9 cellular contexts compared by ENCODE assay signal in the genomic region with DNA sequence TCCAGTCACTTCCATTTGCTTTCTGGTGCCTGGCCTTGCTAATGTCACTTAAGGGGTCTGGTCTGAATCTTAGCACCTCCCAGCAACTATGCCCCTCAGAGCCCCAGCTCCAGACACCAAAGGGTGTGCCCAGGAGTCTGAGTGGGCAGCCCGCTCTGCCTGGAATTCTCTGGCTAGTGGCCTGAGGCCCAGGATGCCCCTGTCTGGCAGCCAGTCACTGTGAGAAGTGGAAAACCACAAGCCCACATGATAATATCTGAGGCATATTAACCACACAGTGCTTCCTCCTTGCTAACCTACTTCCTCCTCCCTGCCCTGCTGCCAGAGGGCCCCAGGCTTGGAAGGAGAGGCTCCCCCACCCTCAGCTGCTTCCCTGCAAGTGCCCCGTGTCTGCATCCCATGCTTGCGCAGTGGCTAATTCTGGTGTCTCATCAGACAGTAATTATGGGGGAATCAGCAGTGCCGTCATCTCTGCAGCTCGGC. TPM values are rescaled to one million over a fixed set of nuclear protein-coding genes. Genes with fewer than 3 reads are reported as not detected.
A peak's percentile ranks its signal among the peaks of the same experiment; 100 is the strongest.
DNase-seq lines count a peak whose midpoint lies in the region; ATAC-seq and TF ChIP-seq lines count a peak whose summit lies in the region.
"Had no signal": no experiment of that assay in that cellular context is flagged by ENCODE, and none has a peak within 500 bp of the region (broad histone marks: within the 10 kb centered on the region; RNA-seq: fewer than 3 reads in every experiment).

No MANE protein-coding gene starts in this region.

- POLR2A ChIA-PET in activated CD8-positive, alpha-beta T cell treated with anti-CD3 and anti-CD28 coated beads, Interleukin-2, amount 10 ng/mL, durations not matched to agents 7 days and 5 days (lab: Charles Lee) = no interaction called here

- H3K79me1 ChIP-seq in mesenchymal stem cell (replicated peaks; ENCODE audit: low read length, poor library complexity, severe bottlenecking) = no peaks in the 10 kb centered on the region

- no peak overlapping the region for H2AK5ac ChIP-seq in mesenchymal stem cell (ENCODE audit: low read length, severe bottlenecking)

- no peak overlapping the region for H4K91ac ChIP-seq in mesenchymal stem cell (ENCODE audit: low read length)

- H2BK5ac ChIP-seq in mesenchymal stem cell (ENCODE audit: low read depth, low read length, poor library complexity, severe bottlenecking) = no peak overlapping the region

- H3K27ac ChIP-seq in DOHH2 (ENCODE audit: low read depth, low read length) (no peak overlapping the region), mesenchymal stem cell (ENCODE audit: low read length, poor library complexity, severe bottlenecking) (peak overlapping the region; percentile 27)

- no peak overlapping the region for H2BK12ac ChIP-seq in mesenchymal stem cell (ENCODE audit: low read length in 2 of 2)

- ATAC-seq in activated CD8-positive, alpha-beta T cell treated with anti-CD3 and anti-CD28 coated beads, Interleukin-2, amount 10 ng/mL, durations not matched to agents 7 days and 5 days = peak; percentile 59
- ATAC-seq in GM21576 (IDR thresholded peaks at IDR 0.05; ENCODE audit: unreplicated experiment) (no peak), GM18861 (IDR thresholded peaks at IDR 0.05; ENCODE audit: unreplicated experiment) (no peak)

- no peaks in the 10 kb centered on the region for H4K20me1 ChIP-seq in DOHH2 (ENCODE audit: control insufficient read depth, insufficient read depth, low read depth, low read length)

- no peak overlapping the region for H2BK15ac ChIP-seq in mesenchymal stem cell (ENCODE audit: low read depth, poor library complexity, severe bottlenecking)

- TF ChIP-seq CTCF in DOHH2 (IDR thresholded peaks at IDR 0.05; ENCODE audit: low read depth, low read length, poor library complexity, severe bottlenecking) = no peak

- peaks cover 29% of the 10 kb centered on the region for H3K4me1 ChIP-seq in DOHH2 (ENCODE audit: control insufficient read depth, low read length)
- peaks cover 14% of the 10 kb centered on the region for H3K4me1 ChIP-seq in mesenchymal stem cell (ENCODE audit: control insufficient read depth, insufficient read depth, low read depth, low read length)

- H3K4me1 Mint-ChIP-seq in activated CD8-positive, alpha-beta T cell treated with anti-CD3 and anti-CD28 coated beads, Interleukin-2, amount 10 ng/mL, durations not matched to agents 7 days and 5 days (ENCODE audit: low read depth) = peaks cover 49% of the 10 kb centered on the region

- H3K9ac ChIP-seq in mesenchymal stem cell (ENCODE audit: low read length) = no peak overlapping the region

- H2AFZ ChIP-seq in mesenchymal stem cell (ENCODE audit: low read depth, low read length) = no peak overlapping the region

- H3K4me2 ChIP-seq in DOHH2 (ENCODE audit: low read length) (peak overlapping the region; percentile 52), mesenchymal stem cell (ENCODE audit: low read length, poor library complexity, severe bottlenecking) (peak overlapping the region; percentile 5)

- H2BK120ac ChIP-seq in mesenchymal stem cell (ENCODE audit: low read depth, low read length) = no peak overlapping the region

- H3K23ac ChIP-seq in mesenchymal stem cell (ENCODE audit: low read length in 2 of 2) = no peak overlapping the region

- no peak overlapping the region for H4K8ac ChIP-seq in mesenchymal stem cell (ENCODE audit: low read length)

- H3K4me3 ChIP-seq in DOHH2 (ENCODE audit: low read length) (0 out of 2 replicates have a peak overlapping the region, but pooled peaks have one; percentile 18), MG63 (no peak overlapping the region), mesenchymal stem cell (ENCODE audit: insufficient read depth in 1 of 2, low read depth in 1 of 2, low read length in 2 of 2) (no peak overlapping the region)

- H3K36me3 ChIP-seq in DOHH2 (ENCODE audit: control insufficient read depth, low read length) = no peaks in the 10 kb centered on the region
- no peaks in the 10 kb centered on the region for H3K36me3 ChIP-seq in MG63
- H3K36me3 ChIP-seq in mesenchymal stem cell (ENCODE audit: control insufficient read depth in 1 of 2, insufficient read depth in 2 of 2, low read depth in 1 of 2, low read length in 2 of 2) = no peaks in the 10 kb centered on the region

- CTCF ChIA-PET in activated CD8-positive, alpha-beta T cell treated with anti-CD3 and anti-CD28 coated beads, Interleukin-2, amount 10 ng/mL, durations not matched to agents 7 days and 5 days (lab: Charles Lee) = interaction anchor here (1.0 to 2.1 kb wide), 3 partner anchors 11 to 75 kb away, joined by 3 to 10 read pairs (median 6); no protein-coding TSS in a partner anchor

- H3K9me3 ChIP-seq in DOHH2 (ENCODE audit: control insufficient read depth, insufficient read depth, low read length) = no peaks in the 10 kb centered on the region
- no peaks in the 10 kb centered on the region for H3K9me3 ChIP-seq in MG63
- H3K9me3 ChIP-seq in mesenchymal stem cell (ENCODE audit: control insufficient read depth, low read length) = no peaks in the 10 kb centered on the region

- no peaks in the 10 kb centered on the region for H3K79me2 ChIP-seq in DOHH2 (ENCODE audit: control insufficient read depth, low read length)

- no peaks in the 10 kb centered on the region for H3K9me2 ChIP-seq in DOHH2 (replicated peaks; ENCODE audit: control insufficient read depth, low read length)

- H3F3A ChIP-seq in DOHH2 (ENCODE audit: control insufficient read depth, insufficient read depth) = no peaks in the 10 kb centered on the region; the same call in 1 of the 2 replicates

- H3K9me3 Mint-ChIP-seq in activated CD8-positive, alpha-beta T cell treated with anti-CD3 and anti-CD28 coated beads, Interleukin-2, amount 10 ng/mL, durations not matched to agents 7 days and 5 days (ENCODE audit: insufficient read depth) = no peaks in the 10 kb centered on the region

- H3K27me3 Mint-ChIP-seq in activated CD8-positive, alpha-beta T cell treated with anti-CD3 and anti-CD28 coated beads, Interleukin-2, amount 10 ng/mL, durations not matched to agents 7 days and 5 days (ENCODE audit: low read depth) = peaks cover 78% of the 10 kb centered on the region

- no peaks in the 10 kb centered on the region for H3K36me3 Mint-ChIP-seq in activated CD8-positive, alpha-beta T cell treated with anti-CD3 and anti-CD28 coated beads, Interleukin-2, amount 10 ng/mL, durations not matched to agents 7 days and 5 days (ENCODE audit: low read depth)

- DNase-seq in MG63 (peak; percentile 55), mesenchymal stem cell (no peak), NCI-H526 treated with DMSO at 0.1 percent for 48 hours (lab: John Stamatoyannopoulos, UW) (no peak), amniotic stem cell (lab: John Stamatoyannopoulos, UW) (no peak)
- DNase-seq in activated CD8-positive, alpha-beta T cell treated with anti-CD3 and anti-CD28 coated beads, Interleukin-2, amount 10 ng/mL, durations not matched to agents 7 days and 5 days = peak; percentile 59
- DNase-seq: NCI-H1048 had no signal

- H3K4ac ChIP-seq in mesenchymal stem cell (ENCODE audit: low read depth in 1 of 2, low read length in 2 of 2) = no peak overlapping the region

- H3K27me3 ChIP-seq in DOHH2 (ENCODE audit: control insufficient read depth, low read length) (peaks cover 24% of the 10 kb centered on the region), MG63 (peaks cover under 1% of the 10 kb centered on the region; the same call in 1 of the 2 replicates), mesenchymal stem cell (ENCODE audit: control insufficient read depth in 1 of 2, insufficient read depth in 1 of 2, low read length in 2 of 2) (peaks cover 80 to 97% of the 10 kb centered on the region in 2 experiments)

- peak overlapping the region; percentile 41 for H3K27ac Mint-ChIP-seq in activated CD8-positive, alpha-beta T cell treated with anti-CD3 and anti-CD28 coated beads, Interleukin-2, amount 10 ng/mL, durations not matched to agents 7 days and 5 days

- WGBS in mesenchymal stem cell = 68% methylated on average over 4 of the region's 5 CpGs

- no peak overlapping the region for H3K18ac ChIP-seq in mesenchymal stem cell (ENCODE audit: low read depth in 1 of 2, low read length in 2 of 2)

- H3K14ac ChIP-seq in mesenchymal stem cell (ENCODE audit: low read length in 2 of 2) = no peak overlapping the region

- peak overlapping the region; percentile 32 for H3K4me3 Mint-ChIP-seq in activated CD8-positive, alpha-beta T cell treated with anti-CD3 and anti-CD28 coated beads, Interleukin-2, amount 10 ng/mL, durations not matched to agents 7 days and 5 days

RNA-seq across cellular contexts. Expression of gene SRCIN1, which starts 14.0 kb away (rescaled TPM):
- 0.05 and 0.07 TPM in 2 replicates for total RNA-seq in MG63 (2014; rRNA removed; shearing (Covaris generic); ENCODE audit: low replicate concordance)
- total RNA-seq in activated CD8-positive, alpha-beta T cell treated with anti-CD3 and anti-CD28 coated beads, Interleukin-2, amount 10 ng/mL, durations not matched to agents 7 days and 5 days = under 1 TPM in 1 of 2 experiments, not detected in 1; 0.34 TPM
- 0.04 TPM for polyA plus RNA-seq in mesenchymal stem cell (2013, experiment 1 of 2)
- not detected for polyA plus RNA-seq in mesenchymal stem cell (2013, experiment 2 of 2)

Comparison
In these comparisons a context has a peak if more than half of its experiments do, and no peak if none do; other contexts are left out.
1. DNase-seq: peak in MG63 (single experiment) and activated CD8-positive, alpha-beta T cell treated with anti-CD3 and anti-CD28 coated beads, Interleukin-2, amount 10 ng/mL, durations not matched to agents 7 days and 5 days (single experiment); none in mesenchymal stem cell (single experiment), NCI-H526 treated with DMSO at 0.1 percent for 48 hours (single experiment) and amniotic stem cell (single experiment).